ENCODE assay signal across 8 cellular contexts in genomic region chr5:67010684-67011409, GRCh38.
DNase-seq lines count a peak whose midpoint lies in the region; ATAC-seq, FAIRE-seq and TF ChIP-seq lines count a peak whose summit lies in the region.

No MANE protein-coding gene starts in this region.

- H3K36me3 ChIP-seq in endothelial cell of umbilical vein (ENCODE audit: control insufficient read depth in 2 of 2, extremely low read depth in 1 of 2, insufficient read depth in 2 of 2, low read length in 2 of 2): no peaks in the 10 kb centered on the region
- no peaks in the 10 kb centered on the region for H3K36me3 ChIP-seq in prostate gland

- POLR2A ChIA-PET in endothelial cell of umbilical vein (lab: Charles Lee): no interaction called here

- H3K9me3 ChIP-seq in endothelial cell of umbilical vein (replicated peaks; ENCODE audit: control insufficient read depth, insufficient read depth, low read length) (no peaks in the 10 kb centered on the region), prostate gland (no peaks in the 10 kb centered on the region)

- H3K79me2 ChIP-seq in endothelial cell of umbilical vein (ENCODE audit: control insufficient read depth, insufficient read depth, low read length): peaks cover 72% of the 10 kb centered on the region

- H3K9me1 ChIP-seq in endothelial cell of umbilical vein (replicated peaks; ENCODE audit: control insufficient read depth, extremely low read depth, insufficient read depth, low read length): no peaks in the 10 kb centered on the region

- TF ChIP-seq CTCF in endothelial cell of umbilical vein (IDR thresholded peaks at IDR 0.05; ENCODE audit: extremely low read depth in 1 of 2, insufficient read depth in 1 of 2, low read depth in 1 of 2, low read length in 2 of 2): no peak
- no peak for TF ChIP-seq CTCF in prostate gland (IDR thresholded peaks at IDR 0.05)

- H3K27ac ChIP-seq in endothelial cell of umbilical vein (ENCODE audit: insufficient read depth, low read depth, low read length) (peak overlapping the region; percentile 96), prostate gland (peak overlapping the region; percentile 12 to 31)

- no TSS peak for BruUV-seq in endothelial cell of umbilical vein (replicated peaks; lab: Mats Ljungman, UMichigan)

- H3K4me2 ChIP-seq in endothelial cell of umbilical vein (ENCODE audit: insufficient read depth, low read length): peak overlapping the region; percentile 62

- CTCF ChIA-PET in endothelial cell of umbilical vein (lab: Charles Lee): interaction anchor here (0.8 to 2.3 kb wide), 4 partner anchors 18 to 53 kb away, joined by 3 to 5 read pairs (median 4); no protein-coding TSS in a partner anchor

- dilution Hi-C loops in endothelial cell of umbilical vein (cut with MboI; ENCODE audit: extremely low pct_ligation_motif_present, low sequenced_read_pairs): no loop called here

- H2AFZ ChIP-seq in endothelial cell of umbilical vein (ENCODE audit: low read depth, low read length): no peak overlapping the region

- H3K4me1 ChIP-seq in endothelial cell of umbilical vein (ENCODE audit: control insufficient read depth, extremely low read depth, insufficient read depth, low read length): peaks cover 88% of the 10 kb centered on the region
- H3K4me1 ChIP-seq in prostate gland (replicated peaks): peaks cover 3% of the 10 kb centered on the region

- peak; percentile 95 for FAIRE-seq in endothelial cell of umbilical vein (lab: Jason Lieb, UNC)

- intact Hi-C loops in endothelial cell of umbilical vein (cut with micrococcal nuclease): loop anchor here (1.0 kb wide), 1 partner anchor 48 kb away; no protein-coding TSS in a partner anchor
- intact Hi-C loops in prostate gland (cut with DNase I): no loop called here

- TF ChIP-seq POLR2A in endothelial cell of umbilical vein (IDR thresholded peaks at IDR 0.05; ENCODE audit: low read depth, low read length): peak; percentile 94
- no peak for TF ChIP-seq POLR2A in prostate gland (IDR thresholded peaks at IDR 0.05)

- ATAC-seq in HG03469 (IDR thresholded peaks at IDR 0.05; ENCODE audit: unreplicated experiment) (no peak), GM18519 (IDR thresholded peaks at IDR 0.05; ENCODE audit: low FRiP score, unreplicated experiment) (no peak)

- H3K4me3 ChIP-seq in endothelial cell of umbilical vein (replicated peaks in 1 of 3; ENCODE audit: insufficient read depth in 1 of 3, low read depth in 1 of 3, low read length in 3 of 3): peak overlapping the region in 1 of 3 experiments; percentile 1
- no peak overlapping the region for H3K4me3 ChIP-seq in prostate gland

- H3K27me3 ChIP-seq in endothelial cell of umbilical vein (ENCODE audit: control insufficient read depth in 2 of 2, insufficient read depth in 2 of 2, low read length in 2 of 2) (no peaks in the 10 kb centered on the region), prostate gland (replicated peaks; ENCODE audit: insufficient read depth) (no peaks in the 10 kb centered on the region)

- H4K20me1 ChIP-seq in endothelial cell of umbilical vein (replicated peaks; ENCODE audit: control insufficient read depth, extremely low read depth, insufficient read depth, low read length): no peaks in the 10 kb centered on the region

- DNase-seq in COLO668 (lab: John Stamatoyannopoulos, UW; ENCODE audit: unreplicated experiment) (peak; percentile 6), NCI-H69 (lab: John Stamatoyannopoulos, UW) (peak; percentile 65), endothelial cell of umbilical vein (ENCODE audit: low read depth, low spot score) (peak; percentile 96), prostate gland (ENCODE audit: low spot score) (peak; percentile 29), NCI-H2227 (lab: John Stamatoyannopoulos, UW; ENCODE audit: unreplicated experiment) (no peak), NCI-H128 (lab: John Stamatoyannopoulos, UW; ENCODE audit: unreplicated experiment) (no peak)

- H3K9ac ChIP-seq in endothelial cell of umbilical vein (replicated peaks; ENCODE audit: extremely low read depth, insufficient read depth, low read length): peak overlapping the region; percentile 82

- 30% methylated on average over 8 of the region's 8 CpGs for WGBS in prostate gland

TF ChIP-seq in endothelial cell of umbilical vein, 7 proteins besides CTCF, POLR2A, EP300 and RAD21:
- TF ChIP-seq GATA2 (IDR thresholded peaks at IDR 0.05; ENCODE audit: insufficient read depth, insufficient read length, low read depth, low read length) (peak; percentile 56), EZH2 (IDR thresholded peaks at IDR 0.05; ENCODE audit: borderline replicate concordance, low read depth, low read length, severe bottlenecking) (no peak), MAX (IDR thresholded peaks at IDR 0.05; ENCODE audit: insufficient read depth, insufficient read length) (no peak), POLR2AphosphoS5 (IDR thresholded peaks at IDR 0.05; ENCODE audit: insufficient read depth, low read depth, low read length) (peak; percentile 85), FOS (IDR thresholded peaks at IDR 0.05; ENCODE audit: borderline replicate concordance, insufficient read depth, low read length) (peak; percentile 98), MYC (IDR thresholded peaks at IDR 0.05; ENCODE audit: low read depth, low read length) (peak; percentile 34), JUN (IDR thresholded peaks at IDR 0.05; ENCODE audit: borderline replicate concordance, insufficient read depth, insufficient read length, low read depth) (peak; percentile 86)

Comparison
In these comparisons a context has a peak if more than half of its experiments do, and no peak if none do; other contexts are left out.
1. DNase-seq: peak in COLO668 (single experiment), NCI-H69 (single experiment), endothelial cell of umbilical vein (single experiment) and prostate gland (single experiment); none in NCI-H2227 (single experiment) and NCI-H128 (single experiment).